13 cellular contexts compared by ENCODE assay signal in genomic region chr9:93200989-93201339, GRCh38. TPM values are rescaled to one million over a fixed set of nuclear protein-coding genes. Genes with fewer than 3 reads are reported as not detected.
DNase-seq lines count a peak whose midpoint lies in the region; ATAC-seq and TF ChIP-seq lines count a peak whose summit lies in the region.
"Had no signal": no experiment of that assay in that cellular context is flagged by ENCODE, and none has a peak within 500 bp of the region (broad histone marks: within the 10 kb centered on the region; RNA-seq: fewer than 3 reads in every experiment).

No MANE protein-coding gene starts in this region.

- H3K9ac ChIP-seq in colonic mucosa (ENCODE audit: low read depth in 2 of 2, low read length in 2 of 2) (peak overlapping the region in 1 of 2 donors; percentile 87), mucosa of rectum (ENCODE audit: low read depth in 1 of 2, low read length in 2 of 2) (peak overlapping the region; percentile 35 to 45)

- H3K27me3 ChIP-seq in breast epithelium = no peaks in the 10 kb centered on the region
- no peaks in the 10 kb centered on the region for H3K27me3 ChIP-seq in colonic mucosa
- no peaks in the 10 kb centered on the region for H3K27me3 ChIP-seq in mucosa of rectum (ENCODE audit: control insufficient read depth in 2 of 2, insufficient read depth in 2 of 2, low read length in 2 of 2)
- H3K27me3 ChIP-seq in left lung = no peaks in the 10 kb centered on the region
- no peaks in the 10 kb centered on the region for H3K27me3 ChIP-seq in upper lobe of left lung
- H3K27me3 ChIP-seq: vagina had no signal

- no peak for ATAC-seq in left lung
- no peak for ATAC-seq in upper lobe of left lung (ENCODE audit: low FRiP score in 2 of 2)
- ATAC-seq: naive thymus-derived CD4-positive, alpha-beta T cell; WTC11 had no signal

- CTCF ChIA-PET in MCF 10A (lab: Yijun Ruan, JAX) = no interaction called here

- intact Hi-C loops in breast epithelium (cut with DNase I; ENCODE audit: low total_unique reads) (no loop called here), MCF 10A (cut with micrococcal nuclease) (no loop called here), colonic mucosa (cut with DNase I) (no loop called here), left lung (cut with DNase I) (no loop called here)

- H3K4me3 ChIP-seq in breast epithelium = no peak overlapping the region
- H3K4me3 ChIP-seq in colonic mucosa = no peak overlapping the region
- no peak overlapping the region for H3K4me3 ChIP-seq in mucosa of rectum (ENCODE audit: low read length in 2 of 2)
- no peak overlapping the region for H3K4me3 ChIP-seq in left lung
- no peak overlapping the region for H3K4me3 ChIP-seq in upper lobe of left lung
- H3K4me3 ChIP-seq: vagina had no signal

- H3K27ac ChIP-seq in breast epithelium (peak overlapping the region; percentile 82 to 92), colonic mucosa (peak overlapping the region; percentile 82), mucosa of rectum (ENCODE audit: low read depth in 2 of 2, low read length in 2 of 2) (peak overlapping the region; percentile 90 to 92), temporal lobe (ENCODE audit: low read depth, low read length) (peak overlapping the region; percentile 59), left lung (no peak overlapping the region), upper lobe of left lung (no peak overlapping the region)
- H3K27ac ChIP-seq: vagina had no signal

- H3K9me3 Mint-ChIP-seq in MCF 10A (ENCODE audit: unreplicated experiment) = no peaks in the 10 kb centered on the region
- H3K9me3 Mint-ChIP-seq: activated naive CD4-positive, alpha-beta T cell treated with anti-CD3 and anti-CD28 coated beads, Interleukin-2, amount 50 U/mL, for 24 hours; WTC11 had no signal

- no TSS peak for BruUV-seq in MCF 10A (replicated peaks; lab: Mats Ljungman, UMichigan)

- TF ChIP-seq POLR2A in breast epithelium (IDR thresholded peaks at IDR 0.05) (no peak), upper lobe of left lung (IDR thresholded peaks at IDR 0.05) (no peak)

- DNase-seq in breast epithelium (ENCODE audit: low spot score in 2 of 2) (no peak), MCF 10A (ENCODE audit: unreplicated experiment) (no peak), colonic mucosa (no peak), UCSD-AML1 (lab: John Stamatoyannopoulos, UW; ENCODE audit: unreplicated experiment) (no peak), left lung (no peak), upper lobe of left lung (no peak)
- DNase-seq: naive thymus-derived CD4-positive, alpha-beta T cell; stimulated activated CD4-positive, alpha-beta T cell treated with anti-CD3 and anti-CD28 coated beads, Interleukin-4, amount 100 ng/mL, for 4 hours had no signal

- H3K9me3 ChIP-seq in breast epithelium (no peaks in the 10 kb centered on the region), colonic mucosa (no peaks in the 10 kb centered on the region), mucosa of rectum (ENCODE audit: control insufficient read depth in 2 of 2, low read length in 2 of 2) (no peaks in the 10 kb centered on the region), left lung (no peaks in the 10 kb centered on the region), upper lobe of left lung (no peaks in the 10 kb centered on the region)
- H3K9me3 ChIP-seq: vagina had no signal

- H3K27me3 Mint-ChIP-seq in MCF 10A (ENCODE audit: insufficient read depth, unreplicated experiment) = peaks cover 15% of the 10 kb centered on the region
- H3K27me3 Mint-ChIP-seq: activated naive CD4-positive, alpha-beta T cell treated with anti-CD3 and anti-CD28 coated beads, Interleukin-2, amount 50 U/mL, for 24 hours; naive thymus-derived CD4-positive, alpha-beta T cell had no signal

- H3K36me3 ChIP-seq in breast epithelium = no peaks in the 10 kb centered on the region
- H3K36me3 ChIP-seq in colonic mucosa = no peaks in the 10 kb centered on the region
- H3K36me3 ChIP-seq in mucosa of rectum (ENCODE audit: control insufficient read depth in 2 of 2, insufficient read depth in 2 of 2, low read length in 2 of 2) = no peaks in the 10 kb centered on the region
- H3K36me3 ChIP-seq in left lung = no peaks in the 10 kb centered on the region
- H3K36me3 ChIP-seq in upper lobe of left lung = no peaks in the 10 kb centered on the region
- H3K36me3 ChIP-seq: vagina had no signal

- no peak overlapping the region for H3K4me3 Mint-ChIP-seq in MCF 10A (ENCODE audit: unreplicated experiment)
- H3K4me3 Mint-ChIP-seq: activated naive CD4-positive, alpha-beta T cell treated with anti-CD3 and anti-CD28 coated beads, Interleukin-2, amount 50 U/mL, for 24 hours; naive thymus-derived CD4-positive, alpha-beta T cell; WTC11 had no signal

- TF ChIP-seq CTCF in breast epithelium (IDR thresholded peaks at IDR 0.05) (no peak), MCF 10A (IDR thresholded peaks at IDR 0.05; ENCODE audit: unreplicated experiment) (no peak), colonic mucosa (IDR thresholded peaks at IDR 0.05) (no peak), left lung (IDR thresholded peaks at IDR 0.05) (no peak), upper lobe of left lung (IDR thresholded peaks at IDR 0.05) (no peak)

- TF ChIP-seq EP300 in upper lobe of left lung (IDR thresholded peaks at IDR 0.05) = no peak

- H3K27ac Mint-ChIP-seq in MCF 10A (ENCODE audit: low read depth, unreplicated experiment) = no peak overlapping the region
- H3K27ac Mint-ChIP-seq: activated naive CD4-positive, alpha-beta T cell treated with anti-CD3 and anti-CD28 coated beads, Interleukin-2, amount 50 U/mL, for 24 hours; naive thymus-derived CD4-positive, alpha-beta T cell had no signal

- H3K36me3 Mint-ChIP-seq in MCF 10A (ENCODE audit: insufficient read depth, unreplicated experiment) = no peaks in the 10 kb centered on the region
- H3K36me3 Mint-ChIP-seq: activated naive CD4-positive, alpha-beta T cell treated with anti-CD3 and anti-CD28 coated beads, Interleukin-2, amount 50 U/mL, for 24 hours; naive thymus-derived CD4-positive, alpha-beta T cell; WTC11 had no signal

- H3K4me1 Mint-ChIP-seq in MCF 10A (ENCODE audit: insufficient read depth, unreplicated experiment) = no peaks in the 10 kb centered on the region

- POLR2A ChIA-PET in MCF 10A (lab: Yijun Ruan, JAX) = no interaction called here

- WGBS in upper lobe of left lung, 2 donors = 89 to 93% methylated on average over 4 of the region's 5 CpGs

- H3K4me1 ChIP-seq in breast epithelium (peaks cover 0 to 20% of the 10 kb centered on the region in 2 donors), colonic mucosa (peaks cover 29% of the 10 kb centered on the region), mucosa of rectum (ENCODE audit: control insufficient read depth in 2 of 2, insufficient read depth in 2 of 2, low read length in 2 of 2) (peaks cover 46 to 76% of the 10 kb centered on the region in 2 donors), left lung (no peaks in the 10 kb centered on the region), upper lobe of left lung (no peaks in the 10 kb centered on the region)

RNA-seq across cellular contexts. Expression of gene WNK2, which starts 17.0 kb away (rescaled TPM):
- total RNA-seq in breast epithelium (10 to 100 TPM in 1 of 3 donors, 1 to 10 TPM in 1, not detected in 1; 9.1 to 28.5 TPM), MCF 10A (2022) (0.07 and 0.29 TPM in 2 replicates), colonic mucosa (100 to 1,000 TPM; 161 to 238 TPM), temporal lobe (30.7 TPM), left lung (1 to 10 TPM in 1 of 2 donors, under 1 TPM in 1; 0.93 to 1.6 TPM), upper lobe of left lung (10 to 100 TPM in 3 of 6 donors, 1 to 10 TPM in 3; 1.1 to 11.5 (median 7.3) TPM)

Comparison
In these comparisons a context has a peak if more than half of its experiments do, and no peak if none do; other contexts are left out.
1. H3K27ac ChIP-seq: peak in breast epithelium (2 of 2), colonic mucosa (single experiment), mucosa of rectum (2 of 2) and temporal lobe (single experiment); none in left lung (0 of 2) and upper lobe of left lung (0 of 4).